ENCODE assay signal across 8 cellular contexts in the genomic region with DNA sequence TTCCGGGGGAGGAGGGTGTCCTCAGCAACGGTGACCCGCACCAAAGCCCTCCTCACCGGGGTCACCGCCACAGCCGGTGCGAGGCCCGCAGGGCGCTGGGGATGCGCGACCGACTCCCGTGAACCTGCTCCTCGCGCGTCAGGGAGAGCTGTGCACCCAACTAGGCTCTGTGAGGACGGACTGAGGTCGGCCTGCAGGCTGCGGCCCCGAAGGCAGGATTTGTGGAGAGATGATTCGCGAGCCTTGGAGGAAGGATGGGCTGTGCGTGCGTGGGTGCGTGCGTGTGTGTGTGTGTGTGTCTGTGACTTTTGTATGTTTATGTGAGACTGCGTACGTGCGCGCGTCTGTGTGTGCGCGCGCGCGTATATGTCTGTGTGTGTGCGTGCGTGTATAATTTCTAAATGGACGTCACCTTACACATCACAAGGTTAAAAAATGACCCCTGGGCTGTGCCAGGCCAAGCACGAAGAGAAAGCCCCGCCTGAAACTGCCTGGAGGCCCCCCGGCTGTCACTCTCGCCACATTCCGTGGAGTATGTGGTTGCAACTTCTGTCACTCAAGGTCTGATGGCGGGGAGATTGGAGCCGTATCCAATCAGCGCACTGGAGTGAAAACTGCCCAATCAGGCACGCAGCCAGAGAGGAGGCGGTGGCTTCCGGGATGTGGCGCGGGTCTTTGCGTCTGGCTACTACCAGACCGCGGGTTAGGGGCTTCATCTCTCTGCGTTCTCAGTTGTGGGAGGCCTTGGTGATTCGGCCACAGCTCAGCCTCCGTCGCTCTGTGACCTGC. TPM values are rescaled to one million over a fixed set of nuclear protein-coding genes. Genes with fewer than 3 reads are reported as not detected.
DNase-seq lines count a peak whose midpoint lies in the region; ATAC-seq and TF ChIP-seq lines count a peak whose summit lies in the region.

A gene (plus strand): TSS at position 672 of the 789 bp plus-strand sequence. CDS start 170 bp downstream, outside the sequence.

- H3K27me3 ChIP-seq in DND-41 (ENCODE audit: insufficient read depth, low read length, poor library complexity) (no peaks in the 10 kb centered on the region), gastroesophageal sphincter (no peaks in the 10 kb centered on the region)

- H3K36me3 ChIP-seq in DND-41 (ENCODE audit: insufficient read depth, low read length): peaks cover 46% of the 10 kb centered on the region
- H3K36me3 ChIP-seq in SK-N-MC (ENCODE audit: insufficient read depth, low read length): peaks cover 32% of the 10 kb centered on the region
- peaks cover 0 to 3% of the 10 kb centered on the region in 2 donors for H3K36me3 ChIP-seq in gastroesophageal sphincter

- peak within 1 kb of the TSS; percentile 33 to 70; a peak in 3 of 4 replicates for H3K4me3 ChIP-seq in DND-41 (ENCODE audit: low read depth in 1 of 2, low read length in 2 of 2)
- peak within 1 kb of the TSS; percentile 88 for H3K4me3 ChIP-seq in SK-N-MC
- peak within 1 kb of the TSS; percentile 43 to 94 for H3K4me3 ChIP-seq in gastroesophageal sphincter

- H4K20me1 ChIP-seq in DND-41 (ENCODE audit: insufficient read depth, low read length): no peaks in the 10 kb centered on the region

- ATAC-seq in DND-41 (ENCODE audit: insufficient read depth, low read depth) (peak; percentile 96), GM21723 (IDR thresholded peaks at IDR 0.05; ENCODE audit: unreplicated experiment) (peak; percentile 95), gastroesophageal sphincter (peak; percentile 97)

- WGBS in gastroesophageal sphincter (ENCODE audit: low coverage in 1 of 2), 2 donors: no CpG with 5 or more reads among the region's 59 CpGs

- DNase-seq in DND-41 (peak; percentile 95), M059J (ENCODE audit: low read depth) (peak; percentile 96), SK-N-MC (ENCODE audit: low read depth, low spot score) (peak; percentile 86), non-pigmented ciliary epithelial cell (ENCODE audit: low read depth) (peak; percentile 88), substantia nigra (lab: John Stamatoyannopoulos, UW) (peak; percentile 63 to 98 (median 96))
- peak; percentile 89 for DNase-seq in activated naive CD4-positive, alpha-beta T cell treated with anti-CD3 and anti-CD28 coated beads, Interleukin-2, amount 50 U/mL, for 16 hours

- H3K79me2 ChIP-seq in DND-41 (ENCODE audit: insufficient read depth, low read length): peaks cover 53% of the 10 kb centered on the region

- TF ChIP-seq CTCF in DND-41 (IDR thresholded peaks at IDR 0.05; ENCODE audit: borderline replicate concordance, extremely low read depth, low read length, poor library complexity, severe bottlenecking): no peak
- no peak for TF ChIP-seq CTCF in gastroesophageal sphincter (IDR thresholded peaks at IDR 0.05)

- peak within 1 kb of the TSS; percentile 97 for H2AFZ ChIP-seq in DND-41 (ENCODE audit: low read depth, low read length)

- H3K9ac ChIP-seq in DND-41 (ENCODE audit: low read depth, low read length) (peak within 1 kb of the TSS; percentile 83), SK-N-MC (ENCODE audit: insufficient read length) (peak within 1 kb of the TSS; percentile 80)

- H3K9me3 ChIP-seq in DND-41 (ENCODE audit: insufficient read depth, low read length, severe bottlenecking) (peaks cover 49% of the 10 kb centered on the region), SK-N-MC (ENCODE audit: low read depth, low read length) (peaks cover 13% of the 10 kb centered on the region; the same call in 1 of the 2 replicates), gastroesophageal sphincter (no peaks in the 10 kb centered on the region)

- TF ChIP-seq POLR2A in gastroesophageal sphincter (IDR thresholded peaks at IDR 0.05): peak; percentile 35 to 67

- TF ChIP-seq EP300 in gastroesophageal sphincter (IDR thresholded peaks at IDR 0.05): no peak

- H3K27ac ChIP-seq in DND-41 (ENCODE audit: low read length): peak within 1 kb of the TSS; percentile 91
- peak within 1 kb of the TSS; percentile 66; the same call in 1 of the 2 replicates for H3K27ac ChIP-seq in SK-N-MC
- peak within 1 kb of the TSS; percentile 60 to 99 (median 97) for H3K27ac ChIP-seq in gastroesophageal sphincter
- peak within 1 kb of the TSS; percentile 86 for H3K27ac ChIP-seq in substantia nigra (ENCODE audit: low read depth, low read length, poor library complexity, severe bottlenecking)

- H3K4me1 ChIP-seq in DND-41 (ENCODE audit: insufficient read depth, low read length) (peaks cover 23% of the 10 kb centered on the region), gastroesophageal sphincter (peaks cover 0 to 47% (median 12%) of the 10 kb centered on the region in 3 donors)

- H3K4me2 ChIP-seq in DND-41 (ENCODE audit: insufficient read depth, low read length): peak within 1 kb of the TSS; percentile 66

RNA-seq across cellular contexts. Expression of the gene that starts here (rescaled TPM):
- total RNA-seq in M059J (2014; rRNA removed; shearing (Covaris generic)): 6.6 and 9.1 TPM in 2 replicates
- 10 to 100 TPM; 12.6 to 30.4 (median 18.8) TPM for total RNA-seq in gastroesophageal sphincter

Comparison
In these comparisons a context has a peak if more than half of its experiments do, and no peak if none do; other contexts are left out.
1. Peak in every context shown above with its lines: DNase-seq, ATAC-seq, H3K4me3 ChIP-seq and H3K27ac ChIP-seq.